ENCODE assay signal across 22 cellular contexts in genomic region chr16:15721018-15721417, GRCh38.
"Had no signal": no experiment of that assay in that cellular context is flagged by ENCODE, and none has a peak within 500 bp of the region (broad histone marks: within the 10 kb centered on the region; RNA-seq: fewer than 3 reads in every experiment).

No MANE protein-coding gene starts in this region.

- ATAC-seq: left ventricle myocardium superior; lower lobe of right lung; natural killer cell; stimulated activated naive B cell treated with anti-CD40 and anti-IgM and Interleukin-4, amounts not matched to agents 10 μg/mL and 1 μg/mL and 100 μg/mL, for 72 hours had no signal

- H3K4me3 ChIP-seq: coronary artery, lower lobe of right lung, right atrium auricular region, skin epidermis, spleen, suprapubic skin, thyroid gland had no signal

- H3K9me3 ChIP-seq: lower lobe of right lung, neutrophil, right atrium auricular region, spleen, suprapubic skin, thyroid gland had no signal

- H3K79me2 ChIP-seq: parathyroid adenoma had no signal

- H3K27ac Mint-ChIP-seq: progenitor cell of endocrine pancreas; stimulated activated naive CD8-positive, alpha-beta T cell treated with anti-CD3 and anti-CD28 coated beads, Interleukin-15, Interleukin-2, amounts not matched to agents 100 ng/mL and 50 ng/mL, for 24 hours; type B pancreatic cell had no signal

- H3K36me3 Mint-ChIP-seq: natural killer cell had no signal

- H3K27me3 Mint-ChIP-seq: progenitor cell of endocrine pancreas; stimulated activated naive B cell treated with anti-CD40 and anti-IgM and Interleukin-4, amounts not matched to agents 10 μg/mL and 1 μg/mL and 100 μg/mL, for 72 hours; stimulated activated naive CD8-positive, alpha-beta T cell treated with anti-CD3 and anti-CD28 coated beads, Interleukin-15, Interleukin-2, amounts not matched to agents 100 ng/mL and 50 ng/mL, for 24 hours; type B pancreatic cell had no signal

- H3K4me3 Mint-ChIP-seq: natural killer cell; stimulated activated naive B cell treated with anti-CD40 and anti-IgM and Interleukin-4, amounts not matched to agents 10 μg/mL and 1 μg/mL and 100 μg/mL, for 72 hours; stimulated activated naive CD8-positive, alpha-beta T cell treated with anti-CD3 and anti-CD28 coated beads, Interleukin-15, Interleukin-2, amounts not matched to agents 100 ng/mL and 50 ng/mL, for 24 hours; type B pancreatic cell had no signal

- H3K27me3 ChIP-seq: neutrophil, right atrium auricular region, spleen, suprapubic skin, thyroid gland had no signal

- H3K9me3 Mint-ChIP-seq: natural killer cell; stimulated activated naive B cell treated with anti-CD40 and anti-IgM and Interleukin-4, amounts not matched to agents 10 μg/mL and 1 μg/mL and 100 μg/mL, for 72 hours; stimulated activated naive CD8-positive, alpha-beta T cell treated with anti-CD3 and anti-CD28 coated beads, Interleukin-15, Interleukin-2, amounts not matched to agents 100 ng/mL and 50 ng/mL, for 24 hours; type B pancreatic cell had no signal

- H3K9ac ChIP-seq: parathyroid adenoma had no signal

- H2AFZ ChIP-seq: parathyroid adenoma had no signal

- FAIRE-seq: frontal cortex, keratinocyte had no signal

- H3K27ac ChIP-seq: coronary artery, lower lobe of right lung, neutrophil, parathyroid adenoma, right atrium auricular region, skin epidermis, spleen, suprapubic skin, thyroid gland had no signal

- H3K4me1 ChIP-seq: lower lobe of right lung, parathyroid adenoma, right atrium auricular region, spleen, suprapubic skin, thyroid gland had no signal

- H3K4me1 Mint-ChIP-seq: natural killer cell had no signal

- DNase-seq: dermis blood vessel endothelial cell; effector memory CD4-positive, alpha-beta T cell; erythroblast; head of caudate nucleus; left ventricle myocardium superior; lower lobe of right lung; natural killer cell; spleen; stimulated activated CD4-positive, alpha-beta T cell treated with anti-CD3 and anti-CD28 coated beads, Interleukin-2, amount 100 ng/mL, for 48 hours; stimulated activated naive B cell treated with anti-CD40 and anti-IgM and Interleukin-4, amounts not matched to agents 10 μg/mL and 1 μg/mL and 100 μg/mL, for 72 hours; thyroid gland had no signal
